ENCODE assay signal across 9 cellular contexts in the genomic region with DNA sequence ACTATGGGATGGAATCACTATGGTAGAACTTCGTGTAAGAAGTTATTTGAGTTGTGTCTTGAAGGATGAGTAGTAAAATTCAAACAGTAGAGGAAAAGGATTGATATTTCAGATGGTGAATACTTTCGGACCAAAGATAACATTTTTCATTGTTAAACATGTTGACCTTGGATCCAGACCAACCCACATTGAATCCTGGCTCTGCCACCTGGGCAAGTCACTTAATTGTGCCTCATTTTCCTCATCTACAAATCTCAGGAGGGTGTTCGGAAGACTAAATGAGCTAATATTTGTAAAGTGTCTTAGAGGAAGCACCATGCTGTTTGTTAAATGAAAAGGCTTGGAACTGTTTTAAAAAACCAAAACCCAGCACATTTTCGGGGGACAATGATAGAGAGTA. TPM values are rescaled to one million over a fixed set of nuclear protein-coding genes. Genes with fewer than 3 reads are reported as not detected.
A peak's percentile ranks its signal among the peaks of the same experiment; 100 is the strongest.
DNase-seq lines count a peak whose midpoint lies in the region; ATAC-seq and TF ChIP-seq lines count a peak whose summit lies in the region.
"Had no signal": no experiment of that assay in that cellular context is flagged by ENCODE, and none has a peak within 500 bp of the region (broad histone marks: within the 10 kb centered on the region; RNA-seq: fewer than 3 reads in every experiment).

No MANE protein-coding gene starts in this region.

- peaks cover 2% of the 10 kb centered on the region for H3K36me3 Mint-ChIP-seq in neural crest cell (ENCODE audit: low read depth)

- H3K9ac ChIP-seq in DND-41 (ENCODE audit: low read depth, low read length) = peak overlapping the region; percentile 78

- H3K9me3 ChIP-seq in DND-41 (ENCODE audit: insufficient read depth, low read length, severe bottlenecking) (no peaks in the 10 kb centered on the region), MG63 (no peaks in the 10 kb centered on the region)

- H3K9me3 Mint-ChIP-seq in neural crest cell = no peaks in the 10 kb centered on the region

- H3K27ac Mint-ChIP-seq in neural crest cell (ENCODE audit: unreplicated experiment) = no peak overlapping the region

- no peak for TF ChIP-seq CTCF in DND-41 (IDR thresholded peaks at IDR 0.05; ENCODE audit: borderline replicate concordance, extremely low read depth, low read length, poor library complexity, severe bottlenecking)
- no peak for TF ChIP-seq CTCF in neural crest cell (conservative IDR thresholded peaks at IDR 0.05)
- no peak for TF ChIP-seq CTCF in GM10248 (IDR thresholded peaks at IDR 0.05; ENCODE audit: control extremely low read depth, extremely low read depth, low read depth, missing control alignments)

- H3K79me2 ChIP-seq in DND-41 (ENCODE audit: insufficient read depth, low read length) = peaks cover 52% of the 10 kb centered on the region

- no peaks in the 10 kb centered on the region for H3K27me3 ChIP-seq in DND-41 (ENCODE audit: insufficient read depth, low read length, poor library complexity)
- H3K27me3 ChIP-seq in MG63 = no peaks in the 10 kb centered on the region

- CTCF ChIA-PET in GM10248 (lab: Yijun Ruan, JAX) = interaction anchor here (0.9 kb wide), 1 partner anchor 87 kb away, joined by 4 read pairs; no protein-coding TSS in a partner anchor

- peak overlapping the region; percentile 99 for H3K27ac ChIP-seq in DND-41 (ENCODE audit: low read length)
- H3K27ac ChIP-seq in caudate nucleus (ENCODE audit: low read depth, low read length) = peak overlapping the region; percentile 91

- H3K36me3 ChIP-seq in DND-41 (ENCODE audit: insufficient read depth, low read length) (peaks cover 3% of the 10 kb centered on the region; the same call in 1 of the 2 replicates), MG63 (no peaks in the 10 kb centered on the region)

- POLR2A ChIA-PET in GM10248 (lab: Yijun Ruan, JAX) = no interaction called here

- no peak for DNase-seq in DND-41
- no peak for DNase-seq in MG63
- no peak for DNase-seq in caudate nucleus (lab: John Stamatoyannopoulos, UW)
- no peak for DNase-seq in neural crest cell (ENCODE audit: low read depth, low spot score)
- DNase-seq in GM10248 (ENCODE audit: extremely low spot score) = no peak
- no peak for DNase-seq in superior temporal gyrus (ENCODE audit: extremely low spot score)
- DNase-seq in NCI-H82 treated with DMSO at 0.1 percent for 48 hours (lab: John Stamatoyannopoulos, UW; ENCODE audit: unreplicated experiment) = no peak
- DNase-seq: stimulated activated CD4-positive, alpha-beta T cell treated with anti-CD3 and anti-CD28 coated beads, Interleukin-4, amount 100 ng/mL, for 24 hours had no signal

- ATAC-seq in DND-41 (ENCODE audit: insufficient read depth, low read depth) (no peak), GM21825 (IDR thresholded peaks at IDR 0.05; ENCODE audit: unreplicated experiment) (no peak)

- H4K20me1 ChIP-seq in DND-41 (ENCODE audit: insufficient read depth, low read length) = no peaks in the 10 kb centered on the region; the same call in 1 of the 2 replicates

- no peak overlapping the region; the same call in 1 of the 2 replicates for H2AFZ ChIP-seq in DND-41 (ENCODE audit: low read depth, low read length)

- H3K4me3 Mint-ChIP-seq in neural crest cell = peak overlapping the region; percentile 91

- peaks cover 53% of the 10 kb centered on the region for H3K4me1 ChIP-seq in DND-41 (ENCODE audit: insufficient read depth, low read length)

- peaks cover 35% of the 10 kb centered on the region for H3K4me1 Mint-ChIP-seq in neural crest cell

- peak overlapping the region; percentile 90 for H3K4me2 ChIP-seq in DND-41 (ENCODE audit: insufficient read depth, low read length)

- no peaks in the 10 kb centered on the region for H3K27me3 Mint-ChIP-seq in neural crest cell (ENCODE audit: low read depth)

- H3K4me3 ChIP-seq in DND-41 (ENCODE audit: low read depth in 1 of 2, low read length in 2 of 2) (peak overlapping the region; percentile 53 to 89; a peak in 3 of 4 replicates), MG63 (peak overlapping the region; percentile 79)

RNA-seq across cellular contexts. Expression of a gene that starts 1.4 kb away (rescaled TPM):
- 44.3 and 69.8 TPM in 2 replicates for total RNA-seq in MG63 (2014; rRNA removed; shearing (Covaris generic); ENCODE audit: low replicate concordance)
- 53.9 and 57.0 TPM in 2 replicates for total RNA-seq in neural crest cell

RNA-seq across cellular contexts. Expression of a gene that starts 4.7 kb away (rescaled TPM):
- not detected in 2 replicates for total RNA-seq in MG63 (2014; rRNA removed; shearing (Covaris generic); ENCODE audit: low replicate concordance)
- total RNA-seq in neural crest cell = 16.7 and 18.5 TPM in 2 replicates

RNA-seq across cellular contexts. Expression of a gene that starts 56.7 kb away (rescaled TPM):
- 5.9 and 6.3 TPM in 2 replicates for total RNA-seq in MG63 (2014; rRNA removed; shearing (Covaris generic); ENCODE audit: low replicate concordance)
- total RNA-seq in neural crest cell = 0.86 and 1.0 TPM in 2 replicates

Comparison
In these comparisons a context has a peak if more than half of its experiments do, and no peak if none do; other contexts are left out.
1. RNA of a gene that starts 4.7 kb away (total RNA-seq): 16.7 to 18.5 TPM in neural crest cell; not detected in MG63; every median in the first group is over 10 times any median in the second.